29 cellular contexts compared by ENCODE assay signal in the genomic region with DNA sequence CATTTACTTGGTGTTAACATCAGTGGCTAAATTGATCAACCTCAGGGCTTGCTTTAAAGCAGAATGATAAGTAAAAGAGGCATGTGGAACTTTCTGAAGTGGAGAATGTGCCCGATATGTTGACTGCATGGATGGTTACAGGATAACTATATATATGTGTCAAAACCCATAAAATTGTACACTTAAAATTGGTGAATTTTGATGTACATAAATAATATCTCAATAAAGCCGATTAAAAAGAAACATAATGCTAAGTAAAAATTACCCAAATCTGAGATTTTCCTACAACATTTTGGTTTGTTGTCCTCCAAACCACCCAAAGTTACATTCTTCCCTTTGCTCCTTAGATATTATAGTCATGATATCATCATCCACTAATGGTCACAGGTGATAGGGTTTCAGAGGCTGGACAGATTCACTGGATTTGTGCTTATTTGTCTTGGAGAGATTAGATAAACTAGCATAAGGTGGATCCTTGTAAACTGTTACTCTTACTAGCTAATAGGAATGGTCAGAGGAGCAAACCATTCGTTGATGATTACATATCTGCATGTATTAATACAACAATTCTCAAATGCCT.
DNase-seq lines count a peak whose midpoint lies in the region; ATAC-seq, FAIRE-seq and TF ChIP-seq lines count a peak whose summit lies in the region.
"Had no signal": no experiment of that assay in that cellular context is flagged by ENCODE, and none has a peak within 500 bp of the region (broad histone marks: within the 10 kb centered on the region; RNA-seq: fewer than 3 reads in every experiment).

No MANE protein-coding gene starts in this region.

- POLR2A ChIA-PET in HEK293 (lab: Yijun Ruan, JAX) (interaction anchor here (0.6 kb wide), 2 partner anchors 145 to 1430 kb away, joined by 3 to 5 read pairs; no protein-coding TSS in a partner anchor), endothelial cell of umbilical vein (lab: Charles Lee) (no interaction called here)

- CTCF ChIA-PET in HEK293 (lab: Yijun Ruan, JAX): interaction anchor here (0.6 kb wide), 1 partner anchor 112 kb away, joined by 3 read pairs; no protein-coding TSS in a partner anchor
- CTCF ChIA-PET in endothelial cell of umbilical vein (lab: Charles Lee): interaction anchor here (0.6 to 1.1 kb wide), 3 partner anchors 9 to 11 kb away, joined by 3 to 4 read pairs (median 3); no protein-coding TSS in a partner anchor

- H3K36me3 ChIP-seq in HEK293 (ENCODE audit: control insufficient read depth in 2 of 2, insufficient read depth in 1 of 2, low read length in 2 of 2) (no peaks in the 10 kb centered on the region), ascending aorta (no peaks in the 10 kb centered on the region), endothelial cell of umbilical vein (ENCODE audit: control insufficient read depth in 2 of 2, extremely low read depth in 1 of 2, insufficient read depth in 2 of 2, low read length in 2 of 2) (no peaks in the 10 kb centered on the region), osteoblast (ENCODE audit: insufficient read depth, low read length) (no peaks in the 10 kb centered on the region)
- H3K36me3 ChIP-seq: BLaER1 treated with 17β-estradiol and CSF1 and Interleukin-3, amounts not matched to agents 10 nM and 100 nM; gastroesophageal sphincter had no signal

- peak overlapping the region; percentile 43; the same call in 1 of the 2 replicates for H3K27ac ChIP-seq in HEK293 (ENCODE audit: extremely low read depth, low read depth, low read length)
- H3K27ac ChIP-seq in ascending aorta: peak overlapping the region; percentile 77 to 80
- H3K27ac ChIP-seq in endothelial cell of umbilical vein (ENCODE audit: insufficient read depth, low read depth, low read length): peak overlapping the region; percentile 82
- H3K27ac ChIP-seq in osteoblast (ENCODE audit: low read depth, low read length): peak overlapping the region; percentile 98
- H3K27ac ChIP-seq: BLaER1 treated with 17β-estradiol and CSF1 and Interleukin-3, amounts not matched to agents 10 nM and 100 nM had no signal

- H3K9me3 ChIP-seq in HEK293 (ENCODE audit: control insufficient read depth, insufficient read depth, low read depth, low read length) (no peaks in the 10 kb centered on the region), ascending aorta (peaks cover 0 to under 1% of the 10 kb centered on the region in 2 donors), endothelial cell of umbilical vein (replicated peaks; ENCODE audit: control insufficient read depth, insufficient read depth, low read length) (no peaks in the 10 kb centered on the region), osteoblast (ENCODE audit: low read depth, low read length) (no peaks in the 10 kb centered on the region)
- H3K9me3 ChIP-seq: gastroesophageal sphincter had no signal

- DNase-seq in ascending aorta (ENCODE audit: low spot score in 2 of 2) (no peak), endothelial cell of umbilical vein (ENCODE audit: low read depth, low spot score) (no peak), osteoblast (ENCODE audit: insufficient read length, low spot score, missing footprints) (no peak), GM03348 (ENCODE audit: low spot score) (no peak), cerebellar nuclear complex (lab: John Stamatoyannopoulos, UW) (no peak)
- DNase-seq in activated CD4-positive, alpha-beta T cell treated with anti-CD3 and anti-CD28 coated beads, Interleukin-2, amount 10 ng/mL, durations not matched to agents 24 days and 14 days: no peak
- DNase-seq: activated CD4-positive, alpha-beta T cell treated with anti-CD3 and anti-CD28 coated beads, Interleukin-2, amount 10 ng/mL, durations not matched to agents 7 days and 5 days; activated gamma-delta T cell; activated naive CD8-positive, alpha-beta T cell treated with anti-CD3 and anti-CD28 coated beads for 36 hours; activated T-cell treated with anti-CD3 and anti-CD28 coated beads, Interleukin-2, amount 50 U/mL, for 24 hours; aorta; COR-L47; DMS79 treated with DMSO at 0.1 percent for 48 hours; GDM1; H9; hippocampal formation; mesendoderm; NCI-H2107; NCI-H446; NCI-H748 treated with DMSO at 0.1 percent for 48 hours had no signal

- no peak overlapping the region for H2AFZ ChIP-seq in endothelial cell of umbilical vein (ENCODE audit: low read depth, low read length)
- no peak overlapping the region for H2AFZ ChIP-seq in osteoblast (ENCODE audit: low read length)

- peak overlapping the region; percentile 26 for H3K9ac ChIP-seq in endothelial cell of umbilical vein (replicated peaks; ENCODE audit: extremely low read depth, insufficient read depth, low read length)
- H3K9ac ChIP-seq: BLaER1 treated with 17β-estradiol and CSF1 and Interleukin-3, amounts not matched to agents 10 nM and 100 nM had no signal

- ATAC-seq in HG03025 (IDR thresholded peaks at IDR 0.05; ENCODE audit: low FRiP score, unreplicated experiment): no peak
- ATAC-seq: left lobe of liver; stimulated activated memory B cell treated with anti-CD40 and anti-IgM and Interleukin-4, amounts not matched to agents 10 μg/mL and 1 μg/mL and 100 μg/mL, for 72 hours; WTC11 had no signal

- H3K27me3 Mint-ChIP-seq in activated CD4-positive, alpha-beta T cell treated with anti-CD3 and anti-CD28 coated beads, Interleukin-2, amount 10 ng/mL, durations not matched to agents 24 days and 14 days: peaks cover 2% of the 10 kb centered on the region
- H3K27me3 Mint-ChIP-seq: activated CD4-positive, alpha-beta T cell treated with anti-CD3 and anti-CD28 coated beads, Interleukin-2, amount 10 ng/mL, durations not matched to agents 7 days and 5 days; activated naive CD8-positive, alpha-beta T cell treated with anti-CD3 and anti-CD28 coated beads for 36 hours; activated T-cell treated with anti-CD3 and anti-CD28 coated beads, Interleukin-2, amount 50 U/mL, for 24 hours; stimulated activated memory B cell treated with anti-CD40 and anti-IgM and Interleukin-4, amounts not matched to agents 10 μg/mL and 1 μg/mL and 100 μg/mL, for 72 hours had no signal

- TF ChIP-seq CTCF in HEK293 (tag by site-specific recombination; IDR thresholded peaks at IDR 0.05) (no peak), ascending aorta (IDR thresholded peaks at IDR 0.05) (no peak), endothelial cell of umbilical vein (IDR thresholded peaks at IDR 0.05; ENCODE audit: extremely low read depth in 1 of 2, insufficient read depth in 1 of 2, low read depth in 1 of 2, low read length in 2 of 2) (no peak), osteoblast (IDR thresholded peaks at IDR 0.05; ENCODE audit: extremely low read depth, low read depth, low read length) (no peak)

- H4K20me1 ChIP-seq in endothelial cell of umbilical vein (replicated peaks; ENCODE audit: control insufficient read depth, extremely low read depth, insufficient read depth, low read length): no peaks in the 10 kb centered on the region
- H4K20me1 ChIP-seq in osteoblast (ENCODE audit: insufficient read depth, low read length): no peaks in the 10 kb centered on the region
- H4K20me1 ChIP-seq: BLaER1 treated with 17β-estradiol and CSF1 and Interleukin-3, amounts not matched to agents 10 nM and 100 nM had no signal

- H3K4me3 Mint-ChIP-seq in activated CD4-positive, alpha-beta T cell treated with anti-CD3 and anti-CD28 coated beads, Interleukin-2, amount 10 ng/mL, durations not matched to agents 24 days and 14 days: no peak overlapping the region
- H3K4me3 Mint-ChIP-seq: activated CD4-positive, alpha-beta T cell treated with anti-CD3 and anti-CD28 coated beads, Interleukin-2, amount 10 ng/mL, durations not matched to agents 7 days and 5 days; activated naive CD8-positive, alpha-beta T cell treated with anti-CD3 and anti-CD28 coated beads for 36 hours; activated T-cell treated with anti-CD3 and anti-CD28 coated beads, Interleukin-2, amount 50 U/mL, for 24 hours; central memory CD8-positive, alpha-beta T cell; H9; stimulated activated memory B cell treated with anti-CD40 and anti-IgM and Interleukin-4, amounts not matched to agents 10 μg/mL and 1 μg/mL and 100 μg/mL, for 72 hours; type B pancreatic cell; WTC11 had no signal

- H3K4me3 ChIP-seq in HEK293 (ENCODE audit: low read depth, low read length) (no peak overlapping the region), ascending aorta (no peak overlapping the region), endothelial cell of umbilical vein (replicated peaks in 1 of 3; ENCODE audit: insufficient read depth in 1 of 3, low read depth in 1 of 3, low read length in 3 of 3) (no peak overlapping the region), osteoblast (ENCODE audit: insufficient read depth, low read length) (no peak overlapping the region)
- H3K4me3 ChIP-seq: BLaER1 treated with 17β-estradiol and CSF1 and Interleukin-3, amounts not matched to agents 10 nM and 100 nM; gastroesophageal sphincter had no signal

- no peak overlapping the region for H3K27ac Mint-ChIP-seq in activated CD4-positive, alpha-beta T cell treated with anti-CD3 and anti-CD28 coated beads, Interleukin-2, amount 10 ng/mL, durations not matched to agents 24 days and 14 days
- H3K27ac Mint-ChIP-seq: activated CD4-positive, alpha-beta T cell treated with anti-CD3 and anti-CD28 coated beads, Interleukin-2, amount 10 ng/mL, durations not matched to agents 7 days and 5 days; activated naive CD8-positive, alpha-beta T cell treated with anti-CD3 and anti-CD28 coated beads for 36 hours; activated T-cell treated with anti-CD3 and anti-CD28 coated beads, Interleukin-2, amount 50 U/mL, for 24 hours; H9; stimulated activated memory B cell treated with anti-CD40 and anti-IgM and Interleukin-4, amounts not matched to agents 10 μg/mL and 1 μg/mL and 100 μg/mL, for 72 hours; type B pancreatic cell; WTC11 had no signal

- H3K27me3 ChIP-seq in ascending aorta (no peaks in the 10 kb centered on the region), endothelial cell of umbilical vein (ENCODE audit: control insufficient read depth in 2 of 2, insufficient read depth in 2 of 2, low read length in 2 of 2) (no peaks in the 10 kb centered on the region), osteoblast (ENCODE audit: insufficient read depth, low read length) (no peaks in the 10 kb centered on the region)
- H3K27me3 ChIP-seq: BLaER1 treated with 17β-estradiol and CSF1 and Interleukin-3, amounts not matched to agents 10 nM and 100 nM; gastroesophageal sphincter had no signal

- TF ChIP-seq POLR2A in endothelial cell of umbilical vein (IDR thresholded peaks at IDR 0.05; ENCODE audit: low read depth, low read length): no peak

- dilution Hi-C loops in endothelial cell of umbilical vein (cut with MboI; ENCODE audit: extremely low pct_ligation_motif_present, low sequenced_read_pairs): no loop called here

- H3K36me3 Mint-ChIP-seq in activated CD4-positive, alpha-beta T cell treated with anti-CD3 and anti-CD28 coated beads, Interleukin-2, amount 10 ng/mL, durations not matched to agents 24 days and 14 days (ENCODE audit: low read depth): no peaks in the 10 kb centered on the region
- H3K36me3 Mint-ChIP-seq: activated naive CD8-positive, alpha-beta T cell treated with anti-CD3 and anti-CD28 coated beads for 36 hours; stimulated activated memory B cell treated with anti-CD40 and anti-IgM and Interleukin-4, amounts not matched to agents 10 μg/mL and 1 μg/mL and 100 μg/mL, for 72 hours; type B pancreatic cell; WTC11 had no signal

- H3K79me2 ChIP-seq in endothelial cell of umbilical vein (ENCODE audit: control insufficient read depth, insufficient read depth, low read length) (no peaks in the 10 kb centered on the region), osteoblast (ENCODE audit: insufficient read depth, low read length) (no peaks in the 10 kb centered on the region)

- no peaks in the 10 kb centered on the region for H3K4me1 Mint-ChIP-seq in activated CD4-positive, alpha-beta T cell treated with anti-CD3 and anti-CD28 coated beads, Interleukin-2, amount 10 ng/mL, durations not matched to agents 24 days and 14 days
- H3K4me1 Mint-ChIP-seq: activated CD4-positive, alpha-beta T cell treated with anti-CD3 and anti-CD28 coated beads, Interleukin-2, amount 10 ng/mL, durations not matched to agents 7 days and 5 days; activated naive CD8-positive, alpha-beta T cell treated with anti-CD3 and anti-CD28 coated beads for 36 hours; central memory CD8-positive, alpha-beta T cell; stimulated activated memory B cell treated with anti-CD40 and anti-IgM and Interleukin-4, amounts not matched to agents 10 μg/mL and 1 μg/mL and 100 μg/mL, for 72 hours had no signal

- BruUV-seq in endothelial cell of umbilical vein (replicated peaks; lab: Mats Ljungman, UMichigan): no TSS peak

- peaks cover 16% of the 10 kb centered on the region for H3K9me3 Mint-ChIP-seq in activated CD4-positive, alpha-beta T cell treated with anti-CD3 and anti-CD28 coated beads, Interleukin-2, amount 10 ng/mL, durations not matched to agents 24 days and 14 days
- H3K9me3 Mint-ChIP-seq: activated naive CD8-positive, alpha-beta T cell treated with anti-CD3 and anti-CD28 coated beads for 36 hours; activated T-cell treated with anti-CD3 and anti-CD28 coated beads, Interleukin-2, amount 50 U/mL, for 24 hours; central memory CD8-positive, alpha-beta T cell; H9; stimulated activated memory B cell treated with anti-CD40 and anti-IgM and Interleukin-4, amounts not matched to agents 10 μg/mL and 1 μg/mL and 100 μg/mL, for 72 hours; WTC11 had no signal

- H3K4me1 ChIP-seq in HEK293 (ENCODE audit: control insufficient read depth, insufficient read depth, low read length) (peaks cover 23% of the 10 kb centered on the region), ascending aorta (peaks cover 4 to 16% of the 10 kb centered on the region in 2 donors), endothelial cell of umbilical vein (ENCODE audit: control insufficient read depth, extremely low read depth, insufficient read depth, low read length) (peaks cover 18% of the 10 kb centered on the region), osteoblast (ENCODE audit: insufficient read depth, low read length) (peaks cover 28% of the 10 kb centered on the region)
- H3K4me1 ChIP-seq: BLaER1 treated with 17β-estradiol and CSF1 and Interleukin-3, amounts not matched to agents 10 nM and 100 nM had no signal

- no peak for FAIRE-seq in endothelial cell of umbilical vein (lab: Jason Lieb, UNC)

- H3K9me1 ChIP-seq in endothelial cell of umbilical vein (replicated peaks; ENCODE audit: control insufficient read depth, extremely low read depth, insufficient read depth, low read length): no peaks in the 10 kb centered on the region

- intact Hi-C loops in ascending aorta (cut with DNase I) (loop anchor here (2.0 to 5.0 kb wide), 2 partner anchors 41 to 86 kb away; no protein-coding TSS in a partner anchor), endothelial cell of umbilical vein (cut with micrococcal nuclease) (loop anchor here (1.0 kb wide), 3 partner anchors 8 to 41 kb away; no protein-coding TSS in a partner anchor)
- intact Hi-C loops in activated CD4-positive, alpha-beta T cell treated with anti-CD3 and anti-CD28 coated beads, Interleukin-2, amount 10 ng/mL, durations not matched to agents 24 days and 14 days (cut with micrococcal nuclease): no loop called here

- H3K4me2 ChIP-seq in endothelial cell of umbilical vein (ENCODE audit: insufficient read depth, low read length): peak overlapping the region; percentile 57
- peak overlapping the region; percentile 35 for H3K4me2 ChIP-seq in osteoblast (ENCODE audit: insufficient read depth, low read length)
- H3K4me2 ChIP-seq: BLaER1 treated with 17β-estradiol and CSF1 and Interleukin-3, amounts not matched to agents 10 nM and 100 nM had no signal

Comparison
In these comparisons a context has a peak if more than half of its experiments do, and no peak if none do; other contexts are left out.
1. H3K27ac ChIP-seq: peak in every context shown above with its lines; median percentile 98 in osteoblast; 82 in endothelial cell of umbilical vein; 78 in ascending aorta; 43 in HEK293.